In the genomic region with DNA sequence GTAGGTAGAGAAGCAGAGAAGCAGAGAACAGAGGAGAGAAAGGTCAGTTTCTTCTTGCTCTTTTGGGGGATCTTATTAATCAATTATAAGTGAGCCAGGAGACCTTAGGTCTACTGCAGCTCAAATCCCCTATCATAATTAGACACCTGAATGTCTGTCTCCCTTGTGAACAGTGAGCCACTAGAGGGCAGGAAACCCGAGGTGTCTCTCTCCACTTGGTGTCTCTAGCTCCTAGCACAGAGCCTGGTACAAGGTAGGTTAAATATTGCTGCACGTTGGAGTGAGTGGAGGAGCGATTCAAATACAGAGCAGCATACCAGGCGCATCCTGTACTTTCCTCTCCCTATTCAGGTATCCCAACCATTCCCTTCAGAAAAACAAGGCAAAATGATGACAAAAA, we compare ENCODE assay signal across 8 cellular contexts.
DNase-seq lines count a peak whose midpoint lies in the region; ATAC-seq and TF ChIP-seq lines count a peak whose summit lies in the region.
"Had no signal": no experiment of that assay in that cellular context is flagged by ENCODE, and none has a peak within 500 bp of the region (broad histone marks: within the 10 kb centered on the region; RNA-seq: fewer than 3 reads in every experiment).

No MANE protein-coding gene starts in this region.

- TF ChIP-seq CTCF in GM06990 (IDR thresholded peaks at IDR 0.05; ENCODE audit: insufficient read depth, low read length, poor library complexity, severe bottlenecking) (peak; percentile 70), VCaP (conservative IDR thresholded peaks at IDR 0.05) (peak; percentile 88)

- DNase-seq in GM06990 (ENCODE audit: extremely low read depth, insufficient read length) = no peak
- DNase-seq in kidney tubule cell (ENCODE audit: low spot score) = peak; percentile 59
- no peak for DNase-seq in UCSD-AML1 (lab: John Stamatoyannopoulos, UW; ENCODE audit: unreplicated experiment)
- DNase-seq in hepatic stellate cell (ENCODE audit: low spot score) = no peak
- DNase-seq in NCI-H1930 (lab: John Stamatoyannopoulos, UW) = no peak
- DNase-seq: activated B cell treated with CpG ODN at 0.5 μM for 24 hours had no signal

- H3K27ac ChIP-seq in VCaP = no peak overlapping the region

- no peak overlapping the region for H3K4me3 ChIP-seq in GM06990 (replicated peaks; ENCODE audit: low read depth, low read length)

- peak; percentile 54 for ATAC-seq in HG02759 (IDR thresholded peaks at IDR 0.05; ENCODE audit: unreplicated experiment)

- H3K36me3 ChIP-seq in GM06990 (ENCODE audit: control insufficient read depth, insufficient read depth, low read length) = no peaks in the 10 kb centered on the region

- H3K27me3 ChIP-seq in GM06990 (replicated peaks; ENCODE audit: control insufficient read depth, insufficient read depth, low read length) = peaks cover 8% of the 10 kb centered on the region
